In genomic region chr20:64052326-64052722, GRCh38 we compare ENCODE assay signal across 1 cellular context.
TF ChIP-seq lines count a peak whose summit lies in the region.

No MANE protein-coding gene starts in this region.

TF ChIP-seq in H1, 55 proteins besides CTCF, POLR2A, EP300 and RAD21:
- no peak for TF ChIP-seq USF2 (IDR thresholded peaks at IDR 0.05; ENCODE audit: low read length)
- no peak for TF ChIP-seq SP4 (IDR thresholded peaks at IDR 0.05; ENCODE audit: low read length)
- no peak for TF ChIP-seq RNF2 (IDR thresholded peaks at IDR 0.05; ENCODE audit: borderline replicate concordance, low read depth, low read length, missing control alignments, poor library complexity, severe bottlenecking)
- no peak for TF ChIP-seq TEAD4 (IDR thresholded peaks at IDR 0.05; ENCODE audit: low read depth, low read length)
- no peak for TF ChIP-seq RFX5 (IDR thresholded peaks at IDR 0.05; ENCODE audit: borderline replicate concordance, low read depth, low read length)
- no peak for TF ChIP-seq KDM5A (IDR thresholded peaks at IDR 0.05; ENCODE audit: low read length)
- no peak for TF ChIP-seq BCL11A (IDR thresholded peaks at IDR 0.05; ENCODE audit: low read depth in 2 of 2, low read length in 2 of 2)
- no peak for TF ChIP-seq SIN3A (conservative IDR thresholded peaks at IDR 0.05 in 1 of 2, IDR thresholded peaks at IDR 0.05 in 1 of 2; ENCODE audit: low read depth in 1 of 2, low read length in 2 of 2)
- no peak for TF ChIP-seq CREB1 (IDR thresholded peaks at IDR 0.05)
- no peak for TF ChIP-seq SIRT6 (IDR thresholded peaks at IDR 0.05; ENCODE audit: low read length)
- TF ChIP-seq BACH1 (IDR thresholded peaks at IDR 0.05; ENCODE audit: low read length) = no peak
- no peak for TF ChIP-seq CHD2 (IDR thresholded peaks at IDR 0.05; ENCODE audit: low read length)
- no peak for TF ChIP-seq SP2 (IDR thresholded peaks at IDR 0.05; ENCODE audit: low read length)
- TF ChIP-seq HDAC2 (IDR thresholded peaks at IDR 0.05; ENCODE audit: borderline replicate concordance in 1 of 2, low read depth in 2 of 2, low read length in 2 of 2) = no peak
TF ChIP-seq in H1: peak in this region for 0.
